In the genomic region with DNA sequence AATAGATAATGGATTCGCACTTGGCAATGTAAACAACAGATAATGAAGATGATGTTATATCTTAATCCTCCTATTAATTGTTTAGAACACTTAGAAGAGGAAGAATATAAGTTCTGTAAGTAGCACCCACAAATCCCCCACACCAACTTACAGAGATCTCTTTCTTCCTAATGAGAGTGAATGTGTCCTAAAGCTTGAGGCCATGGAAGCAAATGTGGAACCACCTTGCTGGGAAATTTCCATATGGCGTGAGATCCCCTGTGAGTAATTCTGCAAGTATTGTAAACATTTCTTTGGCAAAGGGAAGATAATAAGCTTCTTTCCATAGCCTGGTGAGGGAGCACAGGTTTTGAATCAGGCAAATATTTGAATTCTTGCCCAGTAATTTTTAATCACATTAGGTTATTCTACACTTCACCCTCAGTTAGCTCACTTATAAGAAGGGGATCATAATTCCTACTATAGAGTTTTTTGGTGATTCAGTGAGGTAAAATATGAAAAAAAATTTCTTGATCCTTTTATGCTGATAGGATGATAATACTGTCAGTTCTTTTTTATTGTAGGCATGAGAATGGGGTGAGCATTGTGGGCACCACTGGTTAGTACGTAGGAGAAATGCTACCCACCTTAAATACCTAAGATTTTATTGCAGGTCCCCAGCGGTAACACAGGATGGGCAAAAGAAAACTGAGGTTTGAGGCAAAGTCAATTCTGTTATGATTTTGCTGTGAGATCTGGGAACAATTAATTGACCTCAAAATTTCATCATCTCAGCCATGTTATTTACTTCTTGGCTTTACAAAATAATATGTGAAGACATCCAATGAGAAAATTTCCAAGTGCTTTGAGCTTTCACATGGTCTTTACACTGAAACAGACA, we compare ENCODE assay signal across 13 cellular contexts.
DNase-seq lines count a peak whose midpoint lies in the region; ATAC-seq, FAIRE-seq and TF ChIP-seq lines count a peak whose summit lies in the region.
"Had no signal": no experiment of that assay in that cellular context is flagged by ENCODE, and none has a peak within 500 bp of the region (broad histone marks: within the 10 kb centered on the region; RNA-seq: fewer than 3 reads in every experiment).

No MANE protein-coding gene starts in this region.

- H3K27me3 ChIP-seq in pancreas: no peaks in the 10 kb centered on the region
- H3K27me3 ChIP-seq: SJCRH30, upper lobe of left lung had no signal

- intact Hi-C loops in pancreas (cut with DNase I): no loop called here

- ATAC-seq in pancreas: peak; percentile 50 to 94 (median 64)
- ATAC-seq: left lobe of liver had no signal

- H3K36me3 ChIP-seq in pancreas: no peaks in the 10 kb centered on the region
- H3K36me3 ChIP-seq: SJCRH30, upper lobe of left lung had no signal

- no peak overlapping the region for H3K4me3 ChIP-seq in pancreas
- H3K4me3 ChIP-seq: SJCRH30, upper lobe of left lung had no signal

- no peak for TF ChIP-seq CTCF in pancreas (IDR thresholded peaks at IDR 0.05)

- DNase-seq in NCI-H460 (ENCODE audit: extremely low read depth, low read depth) (peak; percentile 87), dermis microvascular lymphatic vessel endothelial cell (ENCODE audit: low read depth in 2 of 2) (peak; percentile 63 to 90), pancreas (peak in 3 of 6 donors; percentile 10 to 30 (median 24)), epidermal melanocyte (ENCODE audit: insufficient read length, low spot score) (no peak), NCI-H524 (lab: John Stamatoyannopoulos, UW) (no peak)
- DNase-seq in stimulated activated CD4-positive, alpha-beta T cell treated with anti-CD3 and anti-CD28 coated beads, Interleukin-4, amount 100 ng/mL, for 1 hour: no peak
- DNase-seq: activated CD4-positive, alpha-beta T cell treated with anti-CD3 and anti-CD28 coated beads, Interleukin-2, amount 10 ng/mL, durations not matched to agents 24 days and 14 days; activated naive CD4-positive, alpha-beta T cell treated with anti-CD3 and anti-CD28 coated beads for 36 hours; NCI-H187; SJCRH30; upper lobe of left lung had no signal

- 57 to 62% methylated on average over 4 of the region's 4 CpGs for WGBS in pancreas, 2 donors

- H3K9me3 ChIP-seq in pancreas: no peaks in the 10 kb centered on the region
- H3K9me3 ChIP-seq: upper lobe of left lung had no signal

- peak; percentile 93 for FAIRE-seq in G401.6 (lab: Jason Lieb, UNC)
- no peak for FAIRE-seq in pancreas (lab: Jason Lieb, UNC)

- no peaks in the 10 kb centered on the region for H3K4me1 ChIP-seq in pancreas
- H3K4me1 ChIP-seq: SJCRH30, upper lobe of left lung had no signal

- no peak overlapping the region for H3K27ac ChIP-seq in pancreas
- H3K27ac ChIP-seq: SJCRH30, upper lobe of left lung had no signal

Comparison
In these comparisons a context has a peak if more than half of its experiments do, and no peak if none do; other contexts are left out.
1. DNase-seq: peak in NCI-H460 (single experiment) and dermis microvascular lymphatic vessel endothelial cell (2 of 2); none in epidermal melanocyte (single experiment), stimulated activated CD4-positive, alpha-beta T cell treated with anti-CD3 and anti-CD28 coated beads, Interleukin-4, amount 100 ng/mL, for 1 hour (single experiment) and NCI-H524 (0 of 2).